In the genomic region with DNA sequence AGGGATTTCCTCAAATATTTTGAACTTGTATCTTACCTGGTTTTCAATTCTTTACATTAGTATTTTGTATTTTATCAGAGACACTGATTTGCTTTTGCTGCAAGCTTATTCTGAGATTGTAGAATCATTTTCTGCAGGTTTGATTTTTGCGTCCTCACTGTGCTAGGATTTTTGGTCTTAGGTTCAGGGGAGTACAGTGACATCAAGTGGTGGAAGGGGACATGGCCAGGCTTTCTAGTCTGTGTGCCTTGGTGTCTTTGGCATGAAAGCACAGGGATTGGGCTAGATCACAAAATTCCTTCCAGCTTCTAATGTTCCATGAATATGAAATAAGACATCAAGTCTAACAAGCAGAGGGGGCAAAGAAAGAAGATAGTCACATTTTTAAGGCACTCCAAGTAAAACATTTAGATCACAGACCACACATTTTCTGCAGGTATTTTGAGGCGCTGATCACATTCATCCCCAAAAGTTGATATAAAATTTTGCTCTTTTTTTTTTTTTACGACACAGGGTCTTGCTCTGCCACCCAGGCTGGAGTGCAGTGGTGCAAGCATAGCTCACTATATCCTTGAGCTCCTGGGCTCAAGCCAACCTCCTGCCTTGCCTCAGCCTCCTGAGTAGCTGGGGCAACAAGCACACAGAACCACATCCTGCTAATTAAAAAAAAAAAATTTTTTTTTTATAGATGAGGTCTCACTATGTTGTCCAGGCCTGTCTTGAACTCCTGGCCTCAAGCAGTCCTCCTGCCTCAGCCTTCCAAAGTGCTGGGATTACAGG, we compare ENCODE assay signal across 7 cellular contexts.
DNase-seq lines count a peak whose midpoint lies in the region; ATAC-seq and TF ChIP-seq lines count a peak whose summit lies in the region.

No MANE protein-coding gene starts in this region.

- no peak overlapping the region for H3K9ac ChIP-seq in MM.1S (ENCODE audit: low read length)

- no peaks in the 10 kb centered on the region for H3K9me3 Mint-ChIP-seq in osteocyte (ENCODE audit: unreplicated experiment)

- no peaks in the 10 kb centered on the region for H4K20me1 ChIP-seq in MM.1S (ENCODE audit: insufficient read depth, low read length)

- H3K79me2 ChIP-seq in MM.1S (ENCODE audit: low read length) = no peaks in the 10 kb centered on the region

- peaks cover 8% of the 10 kb centered on the region for H3K27me3 Mint-ChIP-seq in osteocyte (ENCODE audit: unreplicated experiment)

- H3K36me3 Mint-ChIP-seq in osteocyte (ENCODE audit: unreplicated experiment) = no peaks in the 10 kb centered on the region

- H3K4me1 ChIP-seq in MM.1S (ENCODE audit: low read length) = no peaks in the 10 kb centered on the region

- H3K4me1 Mint-ChIP-seq in osteocyte (ENCODE audit: unreplicated experiment) = peaks cover 2% of the 10 kb centered on the region

- H3K27ac Mint-ChIP-seq in osteocyte (ENCODE audit: unreplicated experiment) = no peak overlapping the region

- H3K9me2 ChIP-seq in MM.1S (replicated peaks; ENCODE audit: insufficient read depth, low read length) = no peaks in the 10 kb centered on the region

- peak; percentile 34 for DNase-seq in MM.1S
- DNase-seq in SHP77 treated with DMSO at 0.1 percent for 48 hours (lab: John Stamatoyannopoulos, UW) = peak; percentile 34
- peak; percentile 51 for DNase-seq in fibroblast of villous mesenchyme (ENCODE audit: low read depth)
- no peak for DNase-seq in osteocyte (ENCODE audit: extremely low spot score, unreplicated experiment)

- H3K27me3 ChIP-seq in MM.1S (replicated peaks; ENCODE audit: insufficient read depth, low read length) = no peaks in the 10 kb centered on the region

- no peak for ATAC-seq in HG03571 (IDR thresholded peaks at IDR 0.05; ENCODE audit: unreplicated experiment)
- no peak for ATAC-seq in HG03097 (IDR thresholded peaks at IDR 0.05; ENCODE audit: low FRiP score, unreplicated experiment)

- H2AFZ ChIP-seq in MM.1S (ENCODE audit: low read length) = no peak overlapping the region

- H3K4me3 ChIP-seq in MM.1S (ENCODE audit: low read length) = no peak overlapping the region
- no peak overlapping the region for H3K4me3 ChIP-seq in fibroblast of villous mesenchyme (ENCODE audit: low read depth, low read length)

- no peak overlapping the region for H3K4me2 ChIP-seq in MM.1S (ENCODE audit: low read depth, low read length)

- no peaks in the 10 kb centered on the region for H3K9me3 ChIP-seq in MM.1S (replicated peaks; ENCODE audit: insufficient read depth, low read length)

- no peaks in the 10 kb centered on the region for H3F3A ChIP-seq in MM.1S (ENCODE audit: insufficient read depth, low read length)

- H3K27ac ChIP-seq in MM.1S (ENCODE audit: low read length) = no peak overlapping the region

- H3K4me3 Mint-ChIP-seq in osteocyte (ENCODE audit: unreplicated experiment) = no peak overlapping the region

- TF ChIP-seq CTCF in GM12873 (IDR thresholded peaks at IDR 0.05; ENCODE audit: insufficient read depth, low read depth, low read length, missing control alignments) = peak; percentile 63
- TF ChIP-seq CTCF in MM.1S (IDR thresholded peaks at IDR 0.05; ENCODE audit: low read length) = peak; percentile 58
- peak; percentile 75 for TF ChIP-seq CTCF in fibroblast of villous mesenchyme (IDR thresholded peaks at IDR 0.05; ENCODE audit: insufficient read depth, low read depth, low read length)
- TF ChIP-seq CTCF in osteocyte (IDR thresholded peaks at IDR 0.05) = peak; percentile 85

- H3K36me3 ChIP-seq in MM.1S (replicated peaks; ENCODE audit: insufficient read depth, low read length) = no peaks in the 10 kb centered on the region
